34 cellular contexts compared by ENCODE assay signal in the genomic region with DNA sequence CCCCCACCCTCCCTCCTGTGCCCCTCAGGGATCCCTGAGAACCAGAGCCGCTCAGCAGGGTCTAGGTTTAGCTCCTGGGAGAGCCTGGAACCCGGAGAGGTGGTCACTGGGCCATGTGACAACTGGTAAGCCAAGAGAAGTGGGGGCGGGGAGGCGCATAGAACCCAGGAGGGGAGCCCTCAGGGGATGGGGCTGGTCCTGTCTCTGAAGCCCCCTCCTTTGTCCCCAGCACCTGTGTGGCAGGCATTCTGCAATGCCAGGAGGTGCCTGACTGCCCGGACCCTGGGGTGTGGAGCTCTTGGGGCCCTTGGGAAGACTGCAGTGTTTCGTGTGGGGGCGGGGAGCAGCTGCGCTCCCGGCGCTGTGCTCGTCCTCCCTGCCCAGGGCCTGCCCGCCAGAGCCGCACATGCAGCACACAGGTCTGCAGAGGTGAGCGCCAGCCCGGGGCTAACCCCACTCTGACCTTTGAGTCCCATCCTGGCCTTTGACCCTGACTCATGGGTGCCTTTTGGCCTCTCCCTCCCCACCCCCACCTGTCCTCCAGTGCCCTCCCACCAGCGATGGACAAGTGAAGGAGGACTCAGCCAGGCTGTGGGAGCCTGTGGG.
"Had no signal": no experiment of that assay in that cellular context is flagged by ENCODE, and none has a peak within 500 bp of the region (broad histone marks: within the 10 kb centered on the region; RNA-seq: fewer than 3 reads in every experiment).

No MANE protein-coding gene starts in this region.

- H3K9me3 ChIP-seq: ascending aorta, gastrocnemius medialis, stomach, thyroid gland, upper lobe of left lung had no signal

- H3K27me3 ChIP-seq: ascending aorta, cardiac muscle cell, dorsolateral prefrontal cortex, gastrocnemius medialis, neural progenitor cell, thyroid gland, upper lobe of left lung had no signal

- H3K9ac ChIP-seq: neural progenitor cell had no signal

- H3K36me3 ChIP-seq: ascending aorta, cardiac muscle cell, gastrocnemius medialis, neural progenitor cell, stomach, thyroid gland, upper lobe of left lung, WERI-Rb-1 had no signal

- H3K27ac ChIP-seq: ascending aorta, cardiac muscle cell, coronary artery, dorsolateral prefrontal cortex, gastrocnemius medialis, neural progenitor cell, stomach, thyroid gland, upper lobe of left lung, WERI-Rb-1 had no signal

- H3K4me2 ChIP-seq: neural progenitor cell, smooth muscle cell had no signal

- DNase-seq: activated CD4-positive, alpha-beta T cell treated with anti-CD3 and anti-CD28 coated beads for 48 hours; activated CD4-positive, alpha-beta T cell treated with anti-CD3 and anti-CD28 coated beads, Interleukin-2, amount 50 U/mL, for 48 hours; activated CD8-positive, alpha-beta memory T cell treated with anti-CD3 and anti-CD28 coated beads for 24 hours; activated effector memory CD4-positive, alpha-beta T cell treated with anti-CD3 and anti-CD28 coated beads, Interleukin-2, amount 50 U/mL, for 16 hours; activated naive CD4-positive, alpha-beta T cell treated with anti-CD3 and anti-CD28 coated beads, Interleukin-2, amount 10 ng/mL, durations not matched to agents 7 days and 5 days; activated naive CD8-positive, alpha-beta T cell treated with anti-CD3 and anti-CD28 coated beads, Interleukin-2, amount 10 ng/mL, durations not matched to agents 7 days and 5 days; cerebellar nuclear complex; dorsolateral prefrontal cortex; effector memory CD4-positive, alpha-beta T cell; erythroblast; gastrocnemius medialis; glutamatergic neuron; islet precursor cell; left cardiac atrium; mesendoderm; natural killer cell; stimulated activated CD4-positive, alpha-beta T cell treated with anti-CD3 and anti-CD28 coated beads, Interleukin-1b, Interleukin-23, amount 100 ng/mL, for 48 hours; stimulated activated CD4-positive, alpha-beta T cell treated with anti-CD3 and anti-CD28 coated beads, Interleukin-4, amount 100 ng/mL, for 4 hours; stimulated activated CD8-positive, alpha-beta memory T cell treated with anti-CD3 and anti-CD28 coated beads, Interleukin-4, amount 100 ng/mL, for 48 hours; stomach; T-helper 17 cell; T1000; thyroid gland; WERI-Rb-1 had no signal

- H3K4me1 ChIP-seq: ascending aorta, gastrocnemius medialis, stomach, upper lobe of left lung had no signal

- H3K4me3 ChIP-seq: ascending aorta, cardiac muscle cell, coronary artery, dorsolateral prefrontal cortex, gastrocnemius medialis, lung, neural progenitor cell, smooth muscle cell, stomach, thyroid gland, upper lobe of left lung had no signal

- ATAC-seq: activated CD4-positive, CD25-positive, alpha-beta regulatory T cell treated with anti-CD3 and anti-CD28 coated beads, Interleukin-2, amount 50 U/mL, for 24 hours; gastrocnemius medialis; left cardiac atrium; natural killer cell; sciatic nerve; stimulated activated memory B cell treated with anti-CD40 and anti-IgM and Interleukin-4, amounts not matched to agents 10 μg/mL and 1 μg/mL and 100 μg/mL, for 72 hours; T-helper 17 cell had no signal
